8 cellular contexts compared by ENCODE assay signal in the genomic region with DNA sequence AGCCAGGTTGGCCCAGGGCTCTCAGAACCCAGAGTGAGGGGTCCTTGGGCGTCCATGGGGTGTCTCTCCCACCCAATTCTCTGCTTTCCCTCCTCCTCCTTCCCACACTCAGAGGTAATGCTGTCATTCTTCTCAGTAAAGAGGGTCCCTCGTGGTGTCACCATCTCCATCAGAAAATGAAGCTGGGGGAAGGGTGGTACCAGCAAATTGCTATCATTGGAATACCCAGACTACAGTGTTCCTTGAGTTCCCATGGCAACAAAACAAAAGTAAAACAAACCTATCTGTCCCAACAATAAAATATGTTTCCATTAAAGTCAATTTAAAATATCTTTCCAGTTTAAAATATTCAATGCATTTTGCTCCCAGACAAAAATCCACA.
DNase-seq lines count a peak whose midpoint lies in the region; ATAC-seq and TF ChIP-seq lines count a peak whose summit lies in the region.

No MANE protein-coding gene starts in this region.

- H3K4me1 ChIP-seq in muscle layer of duodenum (ENCODE audit: control insufficient read depth in 1 of 2, insufficient read depth in 2 of 2, low read length in 2 of 2), result peaks cover 32 to 48% of the 10 kb centered on the region in 2 donors

- no peaks in the 10 kb centered on the region for H3K27me3 ChIP-seq in muscle layer of duodenum (ENCODE audit: low read depth, low read length)
- no peaks in the 10 kb centered on the region for H3K27me3 ChIP-seq in H7 (ENCODE audit: control insufficient read depth, insufficient read depth, low read length)

- in situ Hi-C loops in Caki2 (cut with HindIII; ENCODE audit: low pct_unique_long_range_greater_than_20kb, low sequenced_read_pairs), result no loop called here

- H3K27ac ChIP-seq in muscle layer of duodenum (ENCODE audit: low read length), result peak overlapping the region; percentile 84

- no peak for TF ChIP-seq CTCF in choroid plexus epithelial cell (conservative IDR thresholded peaks at IDR 0.05; ENCODE audit: low read depth, low read length)

- no peak for ATAC-seq in HG02840 (IDR thresholded peaks at IDR 0.05; ENCODE audit: low FRiP score, unreplicated experiment)

- H3K4me3 ChIP-seq in choroid plexus epithelial cell (ENCODE audit: low read depth, low read length), result no peak overlapping the region
- peak overlapping the region; percentile 8 to 9 for H3K4me3 ChIP-seq in muscle layer of duodenum (ENCODE audit: low read depth in 1 of 2, low read length in 2 of 2)
- no peak overlapping the region for H3K4me3 ChIP-seq in H7 (ENCODE audit: insufficient read depth, low read depth, low read length)

- H3K9me3 ChIP-seq in muscle layer of duodenum (ENCODE audit: control insufficient read depth in 1 of 2, low read length in 2 of 2), result no peaks in the 10 kb centered on the region

- H3K36me3 ChIP-seq in muscle layer of duodenum (ENCODE audit: control insufficient read depth in 1 of 2, insufficient read depth in 2 of 2, low read length in 2 of 2) (peaks cover 17 to 35% of the 10 kb centered on the region in 2 donors), H7 (replicated peaks; ENCODE audit: control insufficient read depth, insufficient read depth, low read length) (no peaks in the 10 kb centered on the region)

- DNase-seq in Caki2 (ENCODE audit: low read depth), result peak; percentile 19
- peak; percentile 59 for DNase-seq in NCI-H2171 (lab: John Stamatoyannopoulos, UW)
- DNase-seq in choroid plexus epithelial cell (ENCODE audit: low read depth), result peak; percentile 73
- DNase-seq in SHP77 treated with DMSO at 0.1 percent for 48 hours (lab: John Stamatoyannopoulos, UW), result no peak
- DNase-seq in H7, result no peak
- no peak for DNase-seq in NK-92 treated with Interleukin-12 subunit alpha and Interleukin-12 subunit beta, amount 100 ng/mL, for 24 hours (lab: John Stamatoyannopoulos, UW)

Comparison
In these comparisons a context has a peak if more than half of its experiments do, and no peak if none do; other contexts are left out.
1. DNase-seq: peak in Caki2 (single experiment), NCI-H2171 (single experiment) and choroid plexus epithelial cell (single experiment); none in SHP77 treated with DMSO at 0.1 percent for 48 hours (single experiment), H7 (single experiment) and NK-92 treated with Interleukin-12 subunit alpha and Interleukin-12 subunit beta, amount 100 ng/mL, for 24 hours (single experiment).
2. H3K4me3 ChIP-seq: peak in muscle layer of duodenum (2 of 2); none in choroid plexus epithelial cell (single experiment) and H7 (single experiment).